ENCODE assay signal across 1 cellular context in genomic region chr19:49453757-49454248, GRCh38.
TF ChIP-seq lines count a peak whose summit lies in the region.

No MANE protein-coding gene starts in this region.

TF ChIP-seq in H1, 55 proteins besides CTCF, POLR2A, EP300 and RAD21:
- no peak for TF ChIP-seq CBX5 (IDR thresholded peaks at IDR 0.05; ENCODE audit: low read depth, low read length)
- TF ChIP-seq KDM1A (IDR thresholded peaks at IDR 0.05; ENCODE audit: borderline replicate concordance, low read length) = no peak
- TF ChIP-seq JUND (IDR thresholded peaks at IDR 0.05; ENCODE audit: low read length) = 0 out of 2 replicates have a peak, but pooled peaks have one; percentile 4
- TF ChIP-seq, protein P1, sequence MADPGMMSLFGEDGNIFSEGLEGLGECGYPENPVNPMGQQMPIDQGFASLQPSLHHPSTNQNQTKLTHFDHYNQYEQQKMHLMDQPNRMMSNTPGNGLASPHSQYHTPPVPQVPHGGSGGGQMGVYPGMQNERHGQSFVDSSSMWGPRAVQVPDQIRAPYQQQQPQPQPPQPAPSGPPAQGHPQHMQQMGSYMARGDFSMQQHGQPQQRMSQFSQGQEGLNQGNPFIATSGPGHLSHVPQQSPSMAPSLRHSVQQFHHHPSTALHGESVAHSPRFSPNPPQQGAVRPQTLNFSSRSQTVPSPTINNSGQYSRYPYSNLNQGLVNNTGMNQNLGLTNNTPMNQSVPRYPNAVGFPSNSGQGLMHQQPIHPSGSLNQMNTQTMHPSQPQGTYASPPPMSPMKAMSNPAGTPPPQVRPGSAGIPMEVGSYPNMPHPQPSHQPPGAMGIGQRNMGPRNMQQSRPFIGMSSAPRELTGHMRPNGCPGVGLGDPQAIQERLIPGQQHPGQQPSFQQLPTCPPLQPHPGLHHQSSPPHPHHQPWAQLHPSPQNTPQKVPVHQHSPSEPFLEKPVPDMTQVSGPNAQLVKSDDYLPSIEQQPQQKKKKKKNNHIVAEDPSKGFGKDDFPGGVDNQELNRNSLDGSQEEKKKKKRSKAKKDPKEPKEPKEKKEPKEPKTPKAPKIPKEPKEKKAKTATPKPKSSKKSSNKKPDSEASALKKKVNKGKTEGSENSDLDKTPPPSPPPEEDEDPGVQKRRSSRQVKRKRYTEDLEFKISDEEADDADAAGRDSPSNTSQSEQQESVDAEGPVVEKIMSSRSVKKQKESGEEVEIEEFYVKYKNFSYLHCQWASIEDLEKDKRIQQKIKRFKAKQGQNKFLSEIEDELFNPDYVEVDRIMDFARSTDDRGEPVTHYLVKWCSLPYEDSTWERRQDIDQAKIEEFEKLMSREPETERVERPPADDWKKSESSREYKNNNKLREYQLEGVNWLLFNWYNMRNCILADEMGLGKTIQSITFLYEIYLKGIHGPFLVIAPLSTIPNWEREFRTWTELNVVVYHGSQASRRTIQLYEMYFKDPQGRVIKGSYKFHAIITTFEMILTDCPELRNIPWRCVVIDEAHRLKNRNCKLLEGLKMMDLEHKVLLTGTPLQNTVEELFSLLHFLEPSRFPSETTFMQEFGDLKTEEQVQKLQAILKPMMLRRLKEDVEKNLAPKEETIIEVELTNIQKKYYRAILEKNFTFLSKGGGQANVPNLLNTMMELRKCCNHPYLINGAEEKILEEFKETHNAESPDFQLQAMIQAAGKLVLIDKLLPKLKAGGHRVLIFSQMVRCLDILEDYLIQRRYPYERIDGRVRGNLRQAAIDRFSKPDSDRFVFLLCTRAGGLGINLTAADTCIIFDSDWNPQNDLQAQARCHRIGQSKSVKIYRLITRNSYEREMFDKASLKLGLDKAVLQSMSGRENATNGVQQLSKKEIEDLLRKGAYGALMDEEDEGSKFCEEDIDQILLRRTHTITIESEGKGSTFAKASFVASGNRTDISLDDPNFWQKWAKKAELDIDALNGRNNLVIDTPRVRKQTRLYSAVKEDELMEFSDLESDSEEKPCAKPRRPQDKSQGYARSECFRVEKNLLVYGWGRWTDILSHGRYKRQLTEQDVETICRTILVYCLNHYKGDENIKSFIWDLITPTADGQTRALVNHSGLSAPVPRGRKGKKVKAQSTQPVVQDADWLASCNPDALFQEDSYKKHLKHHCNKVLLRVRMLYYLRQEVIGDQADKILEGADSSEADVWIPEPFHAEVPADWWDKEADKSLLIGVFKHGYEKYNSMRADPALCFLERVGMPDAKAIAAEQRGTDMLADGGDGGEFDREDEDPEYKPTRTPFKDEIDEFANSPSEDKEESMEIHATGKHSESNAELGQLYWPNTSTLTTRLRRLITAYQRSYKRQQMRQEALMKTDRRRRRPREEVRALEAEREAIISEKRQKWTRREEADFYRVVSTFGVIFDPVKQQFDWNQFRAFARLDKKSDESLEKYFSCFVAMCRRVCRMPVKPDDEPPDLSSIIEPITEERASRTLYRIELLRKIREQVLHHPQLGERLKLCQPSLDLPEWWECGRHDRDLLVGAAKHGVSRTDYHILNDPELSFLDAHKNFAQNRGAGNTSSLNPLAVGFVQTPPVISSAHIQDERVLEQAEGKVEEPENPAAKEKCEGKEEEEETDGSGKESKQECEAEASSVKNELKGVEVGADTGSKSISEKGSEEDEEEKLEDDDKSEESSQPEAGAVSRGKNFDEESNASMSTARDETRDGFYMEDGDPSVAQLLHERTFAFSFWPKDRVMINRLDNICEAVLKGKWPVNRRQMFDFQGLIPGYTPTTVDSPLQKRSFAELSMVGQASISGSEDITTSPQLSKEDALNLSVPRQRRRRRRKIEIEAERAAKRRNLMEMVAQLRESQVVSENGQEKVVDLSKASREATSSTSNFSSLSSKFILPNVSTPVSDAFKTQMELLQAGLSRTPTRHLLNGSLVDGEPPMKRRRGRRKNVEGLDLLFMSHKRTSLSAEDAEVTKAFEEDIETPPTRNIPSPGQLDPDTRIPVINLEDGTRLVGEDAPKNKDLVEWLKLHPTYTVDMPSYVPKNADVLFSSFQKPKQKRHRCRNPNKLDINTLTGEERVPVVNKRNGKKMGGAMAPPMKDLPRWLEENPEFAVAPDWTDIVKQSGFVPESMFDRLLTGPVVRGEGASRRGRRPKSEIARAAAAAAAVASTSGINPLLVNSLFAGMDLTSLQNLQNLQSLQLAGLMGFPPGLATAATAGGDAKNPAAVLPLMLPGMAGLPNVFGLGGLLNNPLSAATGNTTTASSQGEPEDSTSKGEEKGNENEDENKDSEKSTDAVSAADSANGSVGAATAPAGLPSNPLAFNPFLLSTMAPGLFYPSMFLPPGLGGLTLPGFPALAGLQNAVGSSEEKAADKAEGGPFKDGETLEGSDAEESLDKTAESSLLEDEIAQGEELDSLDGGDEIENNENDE (IDR thresholded peaks at IDR 0.05; ENCODE audit: insufficient replicate concordance, low read length) = no peak
